Comparison of ENCODE assay signal across 8 cellular contexts in genomic region chr12:124713041-124713435, GRCh38.
A peak's percentile ranks its signal among the peaks of the same experiment; 100 is the strongest.
DNase-seq lines count a peak whose midpoint lies in the region; ATAC-seq and TF ChIP-seq lines count a peak whose summit lies in the region.

No MANE protein-coding gene starts in this region.

- H3K27me3 Mint-ChIP-seq in nephron progenitor cell (ENCODE audit: low read depth, poor library complexity): peaks cover 13% of the 10 kb centered on the region

- peak in 6 of 7 donors; percentile 50 to 84 (median 67) for DNase-seq in adrenal gland
- no peak for DNase-seq in mesenchymal stem cell
- no peak for DNase-seq in NCI-H1417 (lab: John Stamatoyannopoulos, UW)
- DNase-seq in nephron progenitor cell: no peak

- H3K4me2 ChIP-seq in mesenchymal stem cell (ENCODE audit: low read length, poor library complexity, severe bottlenecking): no peak overlapping the region

- peaks cover 44% of the 10 kb centered on the region for H3K4me1 Mint-ChIP-seq in nephron progenitor cell

- no peak overlapping the region for H2BK5ac ChIP-seq in mesenchymal stem cell (ENCODE audit: low read depth, low read length, poor library complexity, severe bottlenecking)

- H4K91ac ChIP-seq in mesenchymal stem cell (ENCODE audit: low read length): peak overlapping the region; percentile 83

- peak overlapping the region; percentile 21 to 54 for H3K4ac ChIP-seq in mesenchymal stem cell (ENCODE audit: low read depth in 1 of 2, low read length in 2 of 2)

- peak overlapping the region; percentile 60 for H3K9ac ChIP-seq in mesenchymal stem cell (ENCODE audit: low read length)

- no peaks in the 10 kb centered on the region for H3K36me3 Mint-ChIP-seq in nephron progenitor cell (ENCODE audit: low read depth)

- H3K27me3 ChIP-seq in adrenal gland: no peaks in the 10 kb centered on the region
- peaks cover 0 to 4% of the 10 kb centered on the region in 2 experiments for H3K27me3 ChIP-seq in mesenchymal stem cell (ENCODE audit: control insufficient read depth in 1 of 2, insufficient read depth in 1 of 2, low read length in 2 of 2)

- H2BK12ac ChIP-seq in mesenchymal stem cell (ENCODE audit: low read length in 2 of 2): peak overlapping the region; percentile 57 to 90

- ATAC-seq in GM18909 (IDR thresholded peaks at IDR 0.05; ENCODE audit: poor library complexity, unreplicated experiment): peak; percentile 25
- peak; percentile 19 for ATAC-seq in HG03045 (IDR thresholded peaks at IDR 0.05; ENCODE audit: unreplicated experiment)
- no peak for ATAC-seq in HG02970 (IDR thresholded peaks at IDR 0.05; ENCODE audit: low FRiP score, unreplicated experiment)
- ATAC-seq in GM18858 (IDR thresholded peaks at IDR 0.05; ENCODE audit: unreplicated experiment): no peak

- peak overlapping the region; percentile 38 to 94 (median 71) for H3K27ac ChIP-seq in adrenal gland
- H3K27ac ChIP-seq in mesenchymal stem cell (ENCODE audit: low read length, poor library complexity, severe bottlenecking): no peak overlapping the region

- H3K27ac Mint-ChIP-seq in nephron progenitor cell: no peak overlapping the region

- H3K23ac ChIP-seq in mesenchymal stem cell (ENCODE audit: low read length in 2 of 2): no peak overlapping the region

- H3K4me1 ChIP-seq in adrenal gland (replicated peaks in 1 of 2) (peaks cover 0 to 13% of the 10 kb centered on the region in 2 donors), mesenchymal stem cell (ENCODE audit: control insufficient read depth, insufficient read depth, low read depth, low read length) (peaks cover 18% of the 10 kb centered on the region)

- H3K9me3 Mint-ChIP-seq in nephron progenitor cell: peaks cover 10% of the 10 kb centered on the region

- peak overlapping the region; percentile 1 for H2BK120ac ChIP-seq in mesenchymal stem cell (ENCODE audit: low read depth, low read length)

- H3K36me3 ChIP-seq in adrenal gland (replicated peaks in 1 of 2): no peaks in the 10 kb centered on the region
- no peaks in the 10 kb centered on the region for H3K36me3 ChIP-seq in mesenchymal stem cell (ENCODE audit: control insufficient read depth in 1 of 2, insufficient read depth in 2 of 2, low read depth in 1 of 2, low read length in 2 of 2)

- peak overlapping the region; percentile 50 for H2BK15ac ChIP-seq in mesenchymal stem cell (ENCODE audit: low read depth, poor library complexity, severe bottlenecking)

- H3K18ac ChIP-seq in mesenchymal stem cell (ENCODE audit: low read depth in 1 of 2, low read length in 2 of 2): peak overlapping the region in 1 of 2 experiments; percentile 84

- peak overlapping the region; percentile 23 for H2AK5ac ChIP-seq in mesenchymal stem cell (ENCODE audit: low read length, severe bottlenecking)

- H3K9me3 ChIP-seq in adrenal gland (replicated peaks in 1 of 3) (no peaks in the 10 kb centered on the region), mesenchymal stem cell (ENCODE audit: control insufficient read depth, low read length) (no peaks in the 10 kb centered on the region)

- 57 to 72% (median 66%) methylated on average over 13 to 14 of the region's 14 CpGs for WGBS in adrenal gland, 4 donors
- WGBS in mesenchymal stem cell: 86% methylated on average over 14 of the region's 14 CpGs

- H4K8ac ChIP-seq in mesenchymal stem cell (ENCODE audit: low read length): peak overlapping the region; percentile 24

- no peaks in the 10 kb centered on the region for H3K79me1 ChIP-seq in mesenchymal stem cell (replicated peaks; ENCODE audit: low read length, poor library complexity, severe bottlenecking)

- H3K4me3 ChIP-seq in adrenal gland: no peak overlapping the region
- H3K4me3 ChIP-seq in mesenchymal stem cell (ENCODE audit: insufficient read depth in 1 of 2, low read depth in 1 of 2, low read length in 2 of 2): peak overlapping the region in 1 of 2 experiments; percentile 48

- no peak for TF ChIP-seq POLR2A in adrenal gland (IDR thresholded peaks at IDR 0.05)

- no peak overlapping the region for H3K4me3 Mint-ChIP-seq in nephron progenitor cell

- H3K14ac ChIP-seq in mesenchymal stem cell (ENCODE audit: low read length in 2 of 2): no peak overlapping the region

- peak overlapping the region; percentile 30 for H2AFZ ChIP-seq in mesenchymal stem cell (ENCODE audit: low read depth, low read length)

- no peak for TF ChIP-seq CTCF in adrenal gland (IDR thresholded peaks at IDR 0.05)
- TF ChIP-seq CTCF in nephron progenitor cell (IDR thresholded peaks at IDR 0.05): no peak

- intact Hi-C loops in adrenal gland (cut with DNase I): no loop called here

Comparison
In these comparisons a context has a peak if more than half of its experiments do, and no peak if none do; other contexts are left out.
1. ATAC-seq: peak in GM18909 (single experiment) and HG03045 (single experiment); none in HG02970 (single experiment) and GM18858 (single experiment).
2. DNase-seq: peak in adrenal gland (6 of 7); none in mesenchymal stem cell (single experiment), NCI-H1417 (0 of 3) and nephron progenitor cell (single experiment).